In the genomic region with DNA sequence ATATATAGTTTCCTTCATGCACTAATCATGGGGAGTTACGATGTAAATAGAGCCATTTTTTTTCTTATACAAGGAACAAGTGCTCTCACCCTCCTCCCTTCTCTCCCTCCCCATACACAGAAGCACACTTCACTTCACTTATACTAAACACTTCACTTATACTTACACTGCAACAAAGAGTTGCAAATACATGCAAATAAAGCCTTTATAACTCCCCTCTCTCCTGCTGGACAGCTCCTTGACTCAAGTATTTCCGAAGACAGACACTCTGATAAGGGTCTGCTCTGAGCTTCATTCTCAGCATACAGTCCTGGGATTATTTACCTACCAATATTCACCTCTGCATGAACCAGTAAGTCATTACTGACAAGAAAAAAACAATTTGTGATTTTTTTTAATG, we compare ENCODE assay signal across 1 cellular context.
TF ChIP-seq lines count a peak whose summit lies in the region.

No MANE protein-coding gene starts in this region.

TF ChIP-seq in SK-N-SH treated with all-trans-retinoic acid at 6 μM for 48 hours, 23 proteins besides CTCF, POLR2A, EP300 and RAD21 (continued from another document):
- TF ChIP-seq ZNF565 (CRISPR knock-in tag; conservative IDR thresholded peaks at IDR 0.05; ENCODE audit: low read depth) (no peak), ISL1 (CRISPR knock-in tag; IDR thresholded peaks at IDR 0.05) (no peak), PPARA (CRISPR knock-in tag; IDR thresholded peaks at IDR 0.05; ENCODE audit: borderline replicate concordance) (no peak), ZFP30 (CRISPR knock-in tag; IDR thresholded peaks at IDR 0.05) (no peak)
- TF ChIP-seq, protein P1, sequence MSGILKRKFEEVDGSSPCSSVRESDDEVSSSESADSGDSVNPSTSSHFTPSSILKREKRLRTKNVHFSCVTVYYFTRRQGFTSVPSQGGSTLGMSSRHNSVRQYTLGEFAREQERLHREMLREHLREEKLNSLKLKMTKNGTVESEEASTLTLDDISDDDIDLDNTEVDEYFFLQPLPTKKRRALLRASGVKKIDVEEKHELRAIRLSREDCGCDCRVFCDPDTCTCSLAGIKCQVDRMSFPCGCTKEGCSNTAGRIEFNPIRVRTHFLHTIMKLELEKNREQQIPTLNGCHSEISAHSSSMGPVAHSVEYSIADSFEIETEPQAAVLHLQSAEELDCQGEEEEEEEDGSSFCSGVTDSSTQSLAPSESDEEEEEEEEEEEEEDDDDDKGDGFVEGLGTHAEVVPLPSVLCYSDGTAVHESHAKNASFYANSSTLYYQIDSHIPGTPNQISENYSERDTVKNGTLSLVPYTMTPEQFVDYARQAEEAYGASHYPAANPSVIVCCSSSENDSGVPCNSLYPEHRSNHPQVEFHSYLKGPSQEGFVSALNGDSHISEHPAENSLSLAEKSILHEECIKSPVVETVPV (CRISPR knock-in tag; IDR thresholded peaks at IDR 0.05): no peak
TF ChIP-seq in SK-N-SH treated with all-trans-retinoic acid at 6 μM for 48 hours: peak in this region for 0.
